In the genomic region with DNA sequence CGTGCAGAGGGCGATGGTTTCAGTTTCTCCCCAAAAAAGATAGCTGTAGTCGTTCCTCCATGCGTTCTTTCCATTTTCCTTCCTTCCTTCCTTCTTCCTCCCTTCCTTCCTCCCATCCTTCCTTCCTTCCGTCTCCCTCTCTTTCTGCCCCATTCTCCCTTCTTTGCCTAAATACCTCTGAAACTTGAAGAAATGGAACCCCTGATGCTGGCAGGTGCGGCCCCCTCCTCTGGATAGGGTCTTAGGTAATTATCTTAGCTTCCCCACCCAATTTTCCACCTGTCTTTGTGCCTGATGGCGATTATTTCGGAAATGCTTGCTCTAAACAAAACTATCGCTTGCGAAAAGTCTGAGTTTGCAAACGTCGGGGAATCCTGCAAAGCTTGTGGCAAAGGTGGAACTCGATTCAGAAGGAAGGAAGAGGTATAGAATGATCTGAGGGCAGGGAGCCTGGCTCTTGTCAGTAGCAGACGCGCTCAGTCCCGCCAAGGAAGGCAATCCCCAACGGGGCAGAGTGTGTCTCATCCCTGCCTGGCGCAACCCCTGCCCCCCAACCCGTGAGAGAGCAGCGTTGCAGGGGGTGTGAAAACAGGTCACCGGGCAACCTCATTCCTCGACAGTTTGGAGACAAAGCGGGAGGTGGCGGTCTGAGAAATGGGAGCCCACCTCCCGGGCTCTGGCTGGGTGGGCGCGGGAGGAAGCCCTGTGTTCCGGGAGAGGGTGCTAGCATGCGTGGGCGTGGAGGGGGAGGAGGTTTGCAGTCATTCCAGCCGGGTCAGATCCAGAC, we compare ENCODE assay signal across 9 cellular contexts. TPM values are rescaled to one million over a fixed set of nuclear protein-coding genes. Genes with fewer than 3 reads are reported as not detected.
DNase-seq lines count a peak whose midpoint lies in the region; FAIRE-seq and TF ChIP-seq lines count a peak whose summit lies in the region.
"Had no signal": no experiment of that assay in that cellular context is flagged by ENCODE, and none has a peak within 500 bp of the region (broad histone marks: within the 10 kb centered on the region; RNA-seq: fewer than 3 reads in every experiment).

No MANE protein-coding gene starts in this region.

- no peaks in the 10 kb centered on the region for H3K9me1 ChIP-seq in endothelial cell of umbilical vein (replicated peaks; ENCODE audit: control insufficient read depth, extremely low read depth, insufficient read depth, low read length)

- H3K36me3 Mint-ChIP-seq in Calu3 (ENCODE audit: insufficient read depth, unreplicated experiment) = peaks cover 24% of the 10 kb centered on the region

- H3F3A ChIP-seq in SU-DHL-6 (ENCODE audit: insufficient read depth) = peaks cover 3% of the 10 kb centered on the region; the same call in 1 of the 2 replicates

- POLR2A ChIA-PET in A673 (lab: Charles Lee; ENCODE audit: low non-redundant PET) (interaction anchor here (0.8 kb wide), 1 partner anchor 40 kb away, joined by 3 read pairs; the partner anchor contains the start of gene CBX4), endothelial cell of umbilical vein (lab: Charles Lee) (no interaction called here)

- DNase-seq in A673 (ENCODE audit: low spot score) (peak; percentile 38), Calu3 (no peak), endothelial cell of umbilical vein (ENCODE audit: low read depth, low spot score) (no peak), spleen (no peak), GDM1 (lab: John Stamatoyannopoulos, UW) (no peak), NCI-H1105 (lab: John Stamatoyannopoulos, UW) (no peak)
- no peak for DNase-seq in effector memory CD4-positive, alpha-beta T cell
- DNase-seq: NCI-H1092 had no signal

- H3K27ac Mint-ChIP-seq in Calu3 (ENCODE audit: unreplicated experiment) = no peak overlapping the region

- H3K79me2 ChIP-seq in SU-DHL-6 (ENCODE audit: insufficient read depth, low read length) (peaks cover 6% of the 10 kb centered on the region), endothelial cell of umbilical vein (ENCODE audit: control insufficient read depth, insufficient read depth, low read length) (no peaks in the 10 kb centered on the region)

- WGBS in spleen, 5 donors = 3 to 5% (median 4%) methylated on average over 31 of the region's 31 CpGs

- H3K4me1 ChIP-seq in A673 (ENCODE audit: insufficient read depth, low read length, poor library complexity, severe bottlenecking) (peaks cover 56% of the 10 kb centered on the region), endothelial cell of umbilical vein (ENCODE audit: control insufficient read depth, extremely low read depth, insufficient read depth, low read length) (peaks cover 13% of the 10 kb centered on the region), spleen (peaks cover 37 to 89% (median 84%) of the 10 kb centered on the region in 6 donors)
- peaks cover 61% of the 10 kb centered on the region for H3K4me1 ChIP-seq in effector memory CD4-positive, alpha-beta T cell (ENCODE audit: control insufficient read depth, insufficient read depth, low read length, poor library complexity, severe bottlenecking)

- peaks cover 67% of the 10 kb centered on the region for H3K27me3 Mint-ChIP-seq in Calu3 (ENCODE audit: unreplicated experiment)

- no TSS peak for BruUV-seq in A673 (replicated peaks; lab: Mats Ljungman, UMichigan)
- no TSS peak for BruUV-seq in Calu3 (replicated peaks; lab: Mats Ljungman, UMichigan)
- no TSS peak for BruUV-seq in endothelial cell of umbilical vein (replicated peaks; lab: Mats Ljungman, UMichigan)

- peak overlapping the region; percentile 16 for H3K27ac ChIP-seq in A673 (ENCODE audit: low read depth, low read length, poor library complexity, severe bottlenecking)
- H3K27ac ChIP-seq in SU-DHL-6 (ENCODE audit: low read depth, low read length) = no peak overlapping the region
- no peak overlapping the region for H3K27ac ChIP-seq in endothelial cell of umbilical vein (ENCODE audit: insufficient read depth, low read depth, low read length)
- H3K27ac ChIP-seq in spleen = no peak overlapping the region
- no peak overlapping the region for H3K27ac ChIP-seq in effector memory CD4-positive, alpha-beta T cell (ENCODE audit: insufficient read depth, low read length, poor library complexity, severe bottlenecking)

- TF ChIP-seq CTCF in A673 (conservative IDR thresholded peaks at IDR 0.05; ENCODE audit: low read depth, low read length) (no peak), Calu3 (IDR thresholded peaks at IDR 0.05; ENCODE audit: unreplicated experiment) (no peak), SU-DHL-6 (IDR thresholded peaks at IDR 0.05; ENCODE audit: insufficient read depth, low read length, poor library complexity, severe bottlenecking) (no peak), endothelial cell of umbilical vein (IDR thresholded peaks at IDR 0.05; ENCODE audit: extremely low read depth in 1 of 2, insufficient read depth in 1 of 2, low read depth in 1 of 2, low read length in 2 of 2) (no peak), spleen (IDR thresholded peaks at IDR 0.05 in 8 of 11, conservative IDR thresholded peaks at IDR 0.05 in 3 of 11) (no peak)

- intact Hi-C loops in A673 (cut with micrococcal nuclease; ENCODE audit: unreplicated experiment) (no loop called here), Calu3 (cut with micrococcal nuclease; ENCODE audit: unreplicated experiment) (loop anchor here (5.0 kb wide), 1 partner anchor 38 kb away; the partner anchor contains the start of gene CBX4), endothelial cell of umbilical vein (cut with micrococcal nuclease) (no loop called here), spleen (cut with DNase I; ENCODE audit: low total_unique reads) (loop anchor here (5.0 kb wide), 2 partner anchors 43 to 193 kb away; no protein-coding TSS in a partner anchor)

- CTCF ChIA-PET in A673 (lab: Charles Lee) (interaction anchor here (0.6 to 1.0 kb wide), 3 partner anchors 11 to 176 kb away, joined by 3 to 9 read pairs (median 3); no protein-coding TSS in a partner anchor), Calu3 (lab: Charles Lee) (no interaction called here), endothelial cell of umbilical vein (lab: Charles Lee) (interaction anchor here (1.2 to 1.4 kb wide), 2 partner anchors 10 to 11 kb away, joined by 3 read pairs; no protein-coding TSS in a partner anchor)

- H4K20me1 ChIP-seq in SU-DHL-6 (ENCODE audit: low read depth, low read length) (no peaks in the 10 kb centered on the region), endothelial cell of umbilical vein (replicated peaks; ENCODE audit: control insufficient read depth, extremely low read depth, insufficient read depth, low read length) (no peaks in the 10 kb centered on the region)

- peak overlapping the region; percentile 47 for H2AFZ ChIP-seq in SU-DHL-6 (ENCODE audit: low read depth, low read length, severe bottlenecking)
- H2AFZ ChIP-seq in endothelial cell of umbilical vein (ENCODE audit: low read depth, low read length) = no peak overlapping the region

- peak overlapping the region; percentile 49 for H3K4me2 ChIP-seq in SU-DHL-6 (ENCODE audit: low read depth, low read length, poor library complexity, severe bottlenecking)
- H3K4me2 ChIP-seq in endothelial cell of umbilical vein (ENCODE audit: insufficient read depth, low read length) = no peak overlapping the region

- peaks cover 10% of the 10 kb centered on the region for H3K36me3 ChIP-seq in A673 (ENCODE audit: insufficient read depth, low read length, poor library complexity, severe bottlenecking)
- H3K36me3 ChIP-seq in SU-DHL-6 (ENCODE audit: low read length) = no peaks in the 10 kb centered on the region
- no peaks in the 10 kb centered on the region for H3K36me3 ChIP-seq in endothelial cell of umbilical vein (ENCODE audit: control insufficient read depth in 2 of 2, extremely low read depth in 1 of 2, insufficient read depth in 2 of 2, low read length in 2 of 2)
- peaks cover 0 to 7% (median 2%) of the 10 kb centered on the region in 6 donors for H3K36me3 ChIP-seq in spleen
- no peaks in the 10 kb centered on the region for H3K36me3 ChIP-seq in effector memory CD4-positive, alpha-beta T cell (ENCODE audit: control insufficient read depth, insufficient read depth, low read length)

- H3K9me3 Mint-ChIP-seq in Calu3 (ENCODE audit: low read depth, unreplicated experiment) = no peaks in the 10 kb centered on the region

- H3K27me3 ChIP-seq in A673 (replicated peaks; ENCODE audit: insufficient read depth, low read depth, low read length, poor library complexity) = no peaks in the 10 kb centered on the region
- no peaks in the 10 kb centered on the region for H3K27me3 ChIP-seq in SU-DHL-6 (ENCODE audit: low read length)
- peaks cover 61 to 70% of the 10 kb centered on the region in 2 experiments for H3K27me3 ChIP-seq in endothelial cell of umbilical vein (ENCODE audit: control insufficient read depth in 2 of 2, insufficient read depth in 2 of 2, low read length in 2 of 2)
- H3K27me3 ChIP-seq in spleen (replicated peaks in 1 of 7) = peaks cover 46 to 80% (median 75%) of the 10 kb centered on the region in 7 donors
- H3K27me3 ChIP-seq in effector memory CD4-positive, alpha-beta T cell (replicated peaks; ENCODE audit: control insufficient read depth, insufficient read depth, low read length, poor library complexity, severe bottlenecking) = peaks cover 70% of the 10 kb centered on the region

- H3K9me2 ChIP-seq in SU-DHL-6 (replicated peaks; ENCODE audit: insufficient read depth, low read length) = no peaks in the 10 kb centered on the region

- H3K9me3 ChIP-seq in A673 (ENCODE audit: low read depth, low read length, poor library complexity, severe bottlenecking) (no peaks in the 10 kb centered on the region), SU-DHL-6 (ENCODE audit: insufficient read depth, low read length) (no peaks in the 10 kb centered on the region), endothelial cell of umbilical vein (replicated peaks; ENCODE audit: control insufficient read depth, insufficient read depth, low read length) (no peaks in the 10 kb centered on the region), spleen (peaks cover 0 to 30% (median 0%) of the 10 kb centered on the region in 8 donors)
- no peaks in the 10 kb centered on the region for H3K9me3 ChIP-seq in effector memory CD4-positive, alpha-beta T cell (ENCODE audit: control insufficient read depth, low read length)

- TF ChIP-seq POLR2A in endothelial cell of umbilical vein (IDR thresholded peaks at IDR 0.05; ENCODE audit: low read depth, low read length) (no peak), spleen (IDR thresholded peaks at IDR 0.05) (no peak)

- dilution Hi-C loops in endothelial cell of umbilical vein (cut with MboI; ENCODE audit: extremely low pct_ligation_motif_present, low sequenced_read_pairs) = no loop called here

- no peak for FAIRE-seq in endothelial cell of umbilical vein (lab: Jason Lieb, UNC)

- H3K4me1 Mint-ChIP-seq in Calu3 (ENCODE audit: low read depth, unreplicated experiment) = peaks cover 27% of the 10 kb centered on the region

- H3K4me3 ChIP-seq in A673 (ENCODE audit: low read depth, low read length, poor library complexity, severe bottlenecking) (peak overlapping the region; percentile 45), SU-DHL-6 (ENCODE audit: insufficient read depth, low read length, poor library complexity, severe bottlenecking) (no peak overlapping the region), endothelial cell of umbilical vein (replicated peaks in 1 of 3; ENCODE audit: insufficient read depth in 1 of 3, low read depth in 1 of 3, low read length in 3 of 3) (no peak overlapping the region), spleen (peak overlapping the region in 1 of 8 donors; percentile 80)
- no peak overlapping the region for H3K4me3 ChIP-seq in effector memory CD4-positive, alpha-beta T cell (ENCODE audit: insufficient read depth, low read depth, low read length, poor library complexity, severe bottlenecking)

- H3K4me3 Mint-ChIP-seq in Calu3 (ENCODE audit: low read depth, unreplicated experiment) = peak overlapping the region; percentile 2

- H3K9ac ChIP-seq in SU-DHL-6 (ENCODE audit: low read length) = no peak overlapping the region; the same call in 1 of the 2 replicates
- H3K9ac ChIP-seq in endothelial cell of umbilical vein (replicated peaks; ENCODE audit: extremely low read depth, insufficient read depth, low read length) = no peak overlapping the region

RNA-seq across cellular contexts. Expression of gene CBX8, which starts 2.9 kb away (rescaled TPM):
- total RNA-seq in A673 (2021) (24.5 and 27.0 TPM in 2 replicates), Calu3 (2022) (11.1 and 11.8 TPM in 2 replicates), endothelial cell of umbilical vein (3.1 TPM in 2 replicates), spleen (1 to 10 TPM; 2.1 to 5.5 (median 3.2) TPM)
- polyA plus RNA-seq in endothelial cell of umbilical vein (0.49 and 0.69 TPM in 2 replicates), spleen (1 to 10 TPM; 2.5 to 5.6 (median 4.5) TPM)
- polyA plus RNA-seq in endothelial cell of umbilical vein (2011; cell fraction: cytosol; rRNA removed) = 0.28 and 0.41 TPM in 2 replicates
- 0.40 and 1.1 TPM in 2 replicates for polyA plus RNA-seq in endothelial cell of umbilical vein (2011; cell fraction: nucleus; rRNA removed)
- 1.4 and 1.8 TPM in 2 replicates for polyA plus RNA-seq in endothelial cell of umbilical vein (2012)
- polyA minus RNA-seq in endothelial cell of umbilical vein = 0.25 and 1.1 TPM in 2 replicates
- polyA minus RNA-seq in endothelial cell of umbilical vein (2011; cell fraction: cytosol; rRNA and poly(A)+ RNA removed) = 2.4 TPM
- 0.19 and 0.34 TPM in 2 replicates for polyA minus RNA-seq in endothelial cell of umbilical vein (2011; cell fraction: nucleus; rRNA and poly(A)+ RNA removed)

RNA-seq across cellular contexts. Expression of gene CBX2, which starts 21.8 kb away (rescaled TPM):
- total RNA-seq in A673 (2021) = 59.5 and 66.4 TPM in 2 replicates
- total RNA-seq in Calu3 (2022) = 6.3 and 8.3 TPM in 2 replicates
- total RNA-seq in endothelial cell of umbilical vein = 19.8 and 20.0 TPM in 2 replicates
- 10.5 and 12.6 TPM in 2 replicates for polyA plus RNA-seq in endothelial cell of umbilical vein
- 8.4 and 9.0 TPM in 2 replicates for polyA plus RNA-seq in endothelial cell of umbilical vein (2011; cell fraction: cytosol; rRNA removed)
- 11.0 and 11.7 TPM in 2 replicates for polyA plus RNA-seq in endothelial cell of umbilical vein (2011; cell fraction: nucleus; rRNA removed)
- 9.3 and 9.8 TPM in 2 replicates for polyA plus RNA-seq in endothelial cell of umbilical vein (2012)
- 11.0 and 12.1 TPM in 2 replicates for polyA minus RNA-seq in endothelial cell of umbilical vein
- polyA minus RNA-seq in endothelial cell of umbilical vein (2011; cell fraction: cytosol; rRNA and poly(A)+ RNA removed) = 23.6 TPM
- 3.8 and 6.0 TPM in 2 replicates for polyA minus RNA-seq in endothelial cell of umbilical vein (2011; cell fraction: nucleus; rRNA and poly(A)+ RNA removed)
- 1 to 10 TPM; 1.9 to 6.2 (median 3.5) TPM for total RNA-seq in spleen
- polyA plus RNA-seq in spleen = 1 to 10 TPM in 2 of 3 donors, under 1 TPM in 1; 0.48 to 3.3 (median 1.4) TPM

RNA-seq across cellular contexts. Expression of gene CBX4, which starts 39.5 kb away (rescaled TPM):
- total RNA-seq in A673 (2021) = 42.6 and 45.5 TPM in 2 replicates
- total RNA-seq in Calu3 (2022) = 40.2 and 46.8 TPM in 2 replicates
- total RNA-seq in endothelial cell of umbilical vein = 12.3 TPM in 2 replicates
- 7.0 and 9.3 TPM in 2 replicates for polyA plus RNA-seq in endothelial cell of umbilical vein
- 3.9 and 5.3 TPM in 2 replicates for polyA plus RNA-seq in endothelial cell of umbilical vein (2011; cell fraction: cytosol; rRNA removed)
- 4.6 and 5.5 TPM in 2 replicates for polyA plus RNA-seq in endothelial cell of umbilical vein (2011; cell fraction: nucleus; rRNA removed)
- 3.4 and 5.9 TPM in 2 replicates for polyA plus RNA-seq in endothelial cell of umbilical vein (2012)
- 2.9 and 3.6 TPM in 2 replicates for polyA minus RNA-seq in endothelial cell of umbilical vein
- 36.5 TPM for polyA minus RNA-seq in endothelial cell of umbilical vein (2011; cell fraction: cytosol; rRNA and poly(A)+ RNA removed)
- polyA minus RNA-seq in endothelial cell of umbilical vein (2011; cell fraction: nucleus; rRNA and poly(A)+ RNA removed) = 2.4 and 3.1 TPM in 2 replicates
- total RNA-seq in spleen = 10 to 100 TPM; 23.4 to 48.0 (median 27.9) TPM
- polyA plus RNA-seq in spleen = 10 to 100 TPM; 12.3 to 19.0 (median 13.2) TPM

Comparison
In these comparisons a context has a peak if more than half of its experiments do, and no peak if none do; other contexts are left out.
1. intact Hi-C loops: an anchor here in Calu3 (5.0 kb wide) and spleen (5.0 kb wide); none called in A673 and endothelial cell of umbilical vein.